Comparison of ENCODE assay signal across 1 cellular context in genomic region chr13:32427852-32428580, GRCh38.
TF ChIP-seq lines count a peak whose summit lies in the region.

Gene N4BP2L1 (minus strand): TSS chr13:32428130. CDS start chr13:32428082, 48 bp downstream.

TF ChIP-seq in HEK293, 187 proteins besides CTCF, POLR2A, EP300 and RAD21 (continued from another document and continues in another):
- TF ChIP-seq, protein P1, sequence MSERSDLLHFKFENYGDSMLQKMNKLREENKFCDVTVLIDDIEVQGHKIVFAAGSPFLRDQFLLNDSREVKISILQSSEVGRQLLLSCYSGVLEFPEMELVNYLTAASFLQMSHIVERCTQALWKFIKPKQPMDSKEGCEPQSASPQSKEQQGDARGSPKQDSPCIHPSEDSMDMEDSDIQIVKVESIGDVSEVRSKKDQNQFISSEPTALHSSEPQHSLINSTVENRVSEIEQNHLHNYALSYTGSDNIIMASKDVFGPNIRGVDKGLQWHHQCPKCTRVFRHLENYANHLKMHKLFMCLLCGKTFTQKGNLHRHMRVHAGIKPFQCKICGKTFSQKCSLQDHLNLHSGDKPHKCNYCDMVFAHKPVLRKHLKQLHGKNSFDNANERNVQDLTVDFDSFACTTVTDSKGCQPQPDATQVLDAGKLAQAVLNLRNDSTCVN (tag by site-specific recombination; optimal IDR thresholded peaks at IDR 0.05): peak; percentile 37
- TF ChIP-seq ZNF596 (tag by site-specific recombination; IDR thresholded peaks at IDR 0.05) (no peak), ZNF707 (tag by site-specific recombination; IDR thresholded peaks at IDR 0.05) (no peak), FEZF1 (tag by site-specific recombination; IDR thresholded peaks at IDR 0.05) (no peak), ZNF639 (tag by site-specific recombination; IDR thresholded peaks at IDR 0.05) (no peak), ZNF23 (tag by site-specific recombination; IDR thresholded peaks at IDR 0.05; ENCODE audit: borderline replicate concordance) (no peak), YY1 (tag by site-specific recombination; IDR thresholded peaks at IDR 0.05) (no peak), ZFHX2 (tag by site-specific recombination; conservative IDR thresholded peaks at IDR 0.05) (peak; percentile 95), ZNF248 (tag by site-specific recombination; IDR thresholded peaks at IDR 0.05) (no peak), ZNF391 (tag by site-specific recombination; IDR thresholded peaks at IDR 0.05; ENCODE audit: borderline replicate concordance, low read depth) (no peak), PRDM6 (tag by site-specific recombination; IDR thresholded peaks at IDR 0.05) (no peak), ZIC2 (tag by site-specific recombination; IDR thresholded peaks at IDR 0.05) (no peak), ZNF37A (tag by site-specific recombination; IDR thresholded peaks at IDR 0.05) (no peak), ZBTB17 (tag by site-specific recombination; IDR thresholded peaks at IDR 0.05) (no peak), HOXC10 (CRISPR knock-in tag; IDR thresholded peaks at IDR 0.05) (no peak), ZXDB (tag by site-specific recombination; IDR thresholded peaks at IDR 0.05) (no peak), ZNF112 (tag by site-specific recombination; IDR thresholded peaks at IDR 0.05) (no peak), ZNF404 (tag by site-specific recombination; IDR thresholded peaks at IDR 0.05) (no peak), SETDB1 (IDR thresholded peaks at IDR 0.05; ENCODE audit: insufficient read length, low read length) (no peak), SP2 (tag by site-specific recombination; IDR thresholded peaks at IDR 0.05) (peak; percentile 77), ZNF423 (tag by site-specific recombination; IDR thresholded peaks at IDR 0.05) (peak; percentile 62), ZNF776 (tag by site-specific recombination; IDR thresholded peaks at IDR 0.05; ENCODE audit: borderline replicate concordance) (no peak), PATZ1 (tag by site-specific recombination; IDR thresholded peaks at IDR 0.05) (peak; percentile 88), ZNF354C (tag by site-specific recombination; IDR thresholded peaks at IDR 0.05; ENCODE audit: borderline replicate concordance, low read depth) (no peak), KLF1 (tag by site-specific recombination; IDR thresholded peaks at IDR 0.05) (peak; percentile 34; the same call in 1 of the 2 replicates), ZNF830 (tag by site-specific recombination; IDR thresholded peaks at IDR 0.05; ENCODE audit: low read depth) (no peak), ZNF335 (tag by site-specific recombination; conservative IDR thresholded peaks at IDR 0.05) (no peak), ZNF768 (tag by site-specific recombination; IDR thresholded peaks at IDR 0.05) (no peak), RBAK (tag by site-specific recombination; IDR thresholded peaks at IDR 0.05) (no peak), ZNF561 (tag by site-specific recombination; IDR thresholded peaks at IDR 0.05; ENCODE audit: borderline replicate concordance) (no peak), ZNF214 (tag by site-specific recombination; IDR thresholded peaks at IDR 0.05; ENCODE audit: borderline replicate concordance) (no peak), ZNF670 (tag by site-specific recombination; IDR thresholded peaks at IDR 0.05; ENCODE audit: low read depth) (no peak), ZBTB10 (tag by site-specific recombination; IDR thresholded peaks at IDR 0.05) (0 out of 2 replicates have a peak, but pooled peaks have one; percentile 66), ZNF311 (tag by site-specific recombination; IDR thresholded peaks at IDR 0.05; ENCODE audit: borderline replicate concordance) (no peak), GLIS2 (tag by site-specific recombination; IDR thresholded peaks at IDR 0.05) (peak; percentile 67; the same call in 1 of the 2 replicates), ZNF366 (tag by site-specific recombination; conservative IDR thresholded peaks at IDR 0.05) (0 out of 2 replicates have a peak, but pooled peaks have one; percentile 16), ZBTB44 (tag by site-specific recombination; IDR thresholded peaks at IDR 0.05) (no peak), ZNF777 (tag by site-specific recombination; IDR thresholded peaks at IDR 0.05; ENCODE audit: borderline replicate concordance) (no peak), ZNF585B (tag by site-specific recombination; IDR thresholded peaks at IDR 0.05) (no peak), ZNF132 (tag by site-specific recombination; IDR thresholded peaks at IDR 0.05; ENCODE audit: borderline replicate concordance) (no peak), ZNF837 (tag by site-specific recombination; IDR thresholded peaks at IDR 0.05) (no peak), SP7 (tag by site-specific recombination; IDR thresholded peaks at IDR 0.05) (peak; percentile 51)
- TF ChIP-seq, protein P2, sequence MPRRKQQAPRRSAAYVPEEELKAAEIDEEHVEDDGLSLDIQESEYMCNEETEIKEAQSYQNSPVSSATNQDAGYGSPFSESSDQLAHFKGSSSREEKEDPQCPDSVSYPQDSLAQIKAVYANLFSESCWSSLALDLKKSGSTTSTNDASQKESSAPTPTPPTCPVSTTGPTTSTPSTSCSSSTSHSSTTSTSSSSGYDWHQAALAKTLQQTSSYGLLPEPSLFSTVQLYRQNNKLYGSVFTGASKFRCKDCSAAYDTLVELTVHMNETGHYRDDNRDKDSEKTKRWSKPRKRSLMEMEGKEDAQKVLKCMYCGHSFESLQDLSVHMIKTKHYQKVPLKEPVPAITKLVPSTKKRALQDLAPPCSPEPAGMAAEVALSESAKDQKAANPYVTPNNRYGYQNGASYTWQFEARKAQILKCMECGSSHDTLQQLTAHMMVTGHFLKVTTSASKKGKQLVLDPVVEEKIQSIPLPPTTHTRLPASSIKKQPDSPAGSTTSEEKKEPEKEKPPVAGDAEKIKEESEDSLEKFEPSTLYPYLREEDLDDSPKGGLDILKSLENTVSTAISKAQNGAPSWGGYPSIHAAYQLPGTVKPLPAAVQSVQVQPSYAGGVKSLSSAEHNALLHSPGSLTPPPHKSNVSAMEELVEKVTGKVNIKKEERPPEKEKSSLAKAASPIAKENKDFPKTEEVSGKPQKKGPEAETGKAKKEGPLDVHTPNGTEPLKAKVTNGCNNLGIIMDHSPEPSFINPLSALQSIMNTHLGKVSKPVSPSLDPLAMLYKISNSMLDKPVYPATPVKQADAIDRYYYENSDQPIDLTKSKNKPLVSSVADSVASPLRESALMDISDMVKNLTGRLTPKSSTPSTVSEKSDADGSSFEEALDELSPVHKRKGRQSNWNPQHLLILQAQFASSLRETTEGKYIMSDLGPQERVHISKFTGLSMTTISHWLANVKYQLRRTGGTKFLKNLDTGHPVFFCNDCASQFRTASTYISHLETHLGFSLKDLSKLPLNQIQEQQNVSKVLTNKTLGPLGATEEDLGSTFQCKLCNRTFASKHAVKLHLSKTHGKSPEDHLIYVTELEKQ (tag by site-specific recombination; IDR thresholded peaks at IDR 0.05; ENCODE audit: borderline replicate concordance): no peak
- TF ChIP-seq, protein P3, sequence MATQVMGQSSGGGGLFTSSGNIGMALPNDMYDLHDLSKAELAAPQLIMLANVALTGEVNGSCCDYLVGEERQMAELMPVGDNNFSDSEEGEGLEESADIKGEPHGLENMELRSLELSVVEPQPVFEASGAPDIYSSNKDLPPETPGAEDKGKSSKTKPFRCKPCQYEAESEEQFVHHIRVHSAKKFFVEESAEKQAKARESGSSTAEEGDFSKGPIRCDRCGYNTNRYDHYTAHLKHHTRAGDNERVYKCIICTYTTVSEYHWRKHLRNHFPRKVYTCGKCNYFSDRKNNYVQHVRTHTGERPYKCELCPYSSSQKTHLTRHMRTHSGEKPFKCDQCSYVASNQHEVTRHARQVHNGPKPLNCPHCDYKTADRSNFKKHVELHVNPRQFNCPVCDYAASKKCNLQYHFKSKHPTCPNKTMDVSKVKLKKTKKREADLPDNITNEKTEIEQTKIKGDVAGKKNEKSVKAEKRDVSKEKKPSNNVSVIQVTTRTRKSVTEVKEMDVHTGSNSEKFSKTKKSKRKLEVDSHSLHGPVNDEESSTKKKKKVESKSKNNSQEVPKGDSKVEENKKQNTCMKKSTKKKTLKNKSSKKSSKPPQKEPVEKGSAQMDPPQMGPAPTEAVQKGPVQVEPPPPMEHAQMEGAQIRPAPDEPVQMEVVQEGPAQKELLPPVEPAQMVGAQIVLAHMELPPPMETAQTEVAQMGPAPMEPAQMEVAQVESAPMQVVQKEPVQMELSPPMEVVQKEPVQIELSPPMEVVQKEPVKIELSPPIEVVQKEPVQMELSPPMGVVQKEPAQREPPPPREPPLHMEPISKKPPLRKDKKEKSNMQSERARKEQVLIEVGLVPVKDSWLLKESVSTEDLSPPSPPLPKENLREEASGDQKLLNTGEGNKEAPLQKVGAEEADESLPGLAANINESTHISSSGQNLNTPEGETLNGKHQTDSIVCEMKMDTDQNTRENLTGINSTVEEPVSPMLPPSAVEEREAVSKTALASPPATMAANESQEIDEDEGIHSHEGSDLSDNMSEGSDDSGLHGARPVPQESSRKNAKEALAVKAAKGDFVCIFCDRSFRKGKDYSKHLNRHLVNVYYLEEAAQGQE (tag by site-specific recombination; IDR thresholded peaks at IDR 0.05): no peak
- TF ChIP-seq, protein P4, sequence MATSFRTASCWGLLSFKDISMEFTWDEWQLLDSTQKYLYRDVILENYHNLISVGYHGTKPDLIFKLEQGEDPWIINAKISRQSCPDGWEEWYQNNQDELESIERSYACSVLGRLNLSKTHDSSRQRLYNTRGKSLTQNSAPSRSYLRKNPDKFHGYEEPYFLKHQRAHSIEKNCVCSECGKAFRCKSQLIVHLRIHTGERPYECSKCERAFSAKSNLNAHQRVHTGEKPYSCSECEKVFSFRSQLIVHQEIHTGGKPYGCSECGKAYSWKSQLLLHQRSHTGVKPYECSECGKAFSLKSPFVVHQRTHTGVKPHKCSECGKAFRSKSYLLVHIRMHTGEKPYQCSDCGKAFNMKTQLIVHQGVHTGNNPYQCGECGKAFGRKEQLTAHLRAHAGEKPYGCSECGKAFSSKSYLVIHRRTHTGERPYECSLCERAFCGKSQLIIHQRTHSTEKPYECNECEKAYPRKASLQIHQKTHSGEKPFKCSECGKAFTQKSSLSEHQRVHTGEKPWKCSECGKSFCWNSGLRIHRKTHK (tag by site-specific recombination; IDR thresholded peaks at IDR 0.05): no peak
